Comparison of ENCODE assay signal across 9 cellular contexts in genomic region chrX:104280609-104281008, GRCh38. TPM values are rescaled to one million over a fixed set of nuclear protein-coding genes. Genes with fewer than 3 reads are reported as not detected.
"Had no signal": no experiment of that assay in that cellular context is flagged by ENCODE, and none has a peak within 500 bp of the region (broad histone marks: within the 10 kb centered on the region; RNA-seq: fewer than 3 reads in every experiment).

No MANE protein-coding gene starts in this region.

- H3K36me3 ChIP-seq: HAP-1 had no signal

- H2AFZ ChIP-seq: GM23248 had no signal

- H3K27ac ChIP-seq: GM23248, HL-60 had no signal

- H3K4me3 ChIP-seq: GM23248, HAP-1 had no signal

- H3K9me3 ChIP-seq: HAP-1 had no signal

- DNase-seq: GM23248, GOT3, H7, HFFc6, KG1 had no signal

- ATAC-seq: HCT116 had no signal

- H3K4me1 ChIP-seq: HAP-1 had no signal

- H3K9ac ChIP-seq: GM23248 had no signal

RNA-seq across cellular contexts. Expression of gene ESX1, which starts 25.9 kb away (rescaled TPM):
- total RNA-seq: GM23248, H7, HFFc6 had no signal
- polyA plus RNA-seq: GM23248, IgD-negative memory B cell had no signal
